Comparison of ENCODE assay signal across 23 cellular contexts in the genomic region with DNA sequence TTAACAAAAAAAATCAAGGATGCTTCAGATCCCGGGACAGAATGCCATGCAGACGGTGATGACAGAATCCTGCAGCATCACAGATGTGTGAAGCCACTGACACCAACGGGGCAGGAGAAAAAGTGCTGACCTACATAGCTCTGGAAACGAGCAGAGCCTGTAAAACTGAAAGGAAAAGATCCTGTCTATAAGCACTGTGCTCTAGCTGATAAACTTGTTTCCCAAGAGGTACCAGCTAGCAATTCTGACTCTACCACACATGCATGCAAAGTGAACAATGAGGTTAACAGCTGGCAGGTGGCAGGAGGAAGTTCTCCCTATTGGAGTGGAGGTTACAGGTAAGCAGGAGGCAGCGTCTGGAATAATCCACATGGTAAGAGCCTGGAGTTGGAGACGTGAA.
DNase-seq lines count a peak whose midpoint lies in the region; ATAC-seq and TF ChIP-seq lines count a peak whose summit lies in the region.
"Had no signal": no experiment of that assay in that cellular context is flagged by ENCODE, and none has a peak within 500 bp of the region (broad histone marks: within the 10 kb centered on the region; RNA-seq: fewer than 3 reads in every experiment).

No MANE protein-coding gene starts in this region.

- H3K9me3 ChIP-seq in right cardiac atrium (ENCODE audit: control insufficient read depth, low read length) (peaks cover 5% of the 10 kb centered on the region), HEK293 (ENCODE audit: control insufficient read depth, insufficient read depth, low read depth, low read length) (no peaks in the 10 kb centered on the region), spleen (peaks cover 0 to 30% (median 26%) of the 10 kb centered on the region in 8 donors)

- no peak for TF ChIP-seq POLR2A in spleen (IDR thresholded peaks at IDR 0.05)

- CTCF ChIA-PET in HEK293 (lab: Yijun Ruan, JAX), result no interaction called here

- ATAC-seq in Right ventricle myocardium inferior (no peak), right cardiac atrium (no peak)
- ATAC-seq: A549, GM12878 had no signal

- POLR2A ChIA-PET in HEK293 (lab: Yijun Ruan, JAX), result no interaction called here

- TF ChIP-seq CTCF in HEK293 (tag by site-specific recombination; IDR thresholded peaks at IDR 0.05) (no peak), spleen (IDR thresholded peaks at IDR 0.05 in 8 of 11, conservative IDR thresholded peaks at IDR 0.05 in 3 of 11) (no peak), CD14-positive monocyte (IDR thresholded peaks at IDR 0.05) (no peak)

- no peak overlapping the region for H3K27ac ChIP-seq in right cardiac atrium (ENCODE audit: low read length)
- no peak overlapping the region for H3K27ac ChIP-seq in HEK293 (ENCODE audit: extremely low read depth, low read depth, low read length)
- H3K27ac ChIP-seq in spleen, result no peak overlapping the region
- H3K27ac ChIP-seq: 22Rv1; A549; BLaER1 treated with 17β-estradiol and CSF1 and Interleukin-3, amounts not matched to agents 10 nM and 100 nM; C4-2B had no signal

- no peak overlapping the region for H3K4me3 Mint-ChIP-seq in CD14-positive monocyte
- H3K4me3 Mint-ChIP-seq: B cell; CD4-positive, alpha-beta memory T cell; CD8-positive, alpha-beta memory T cell had no signal

- no peak overlapping the region for H3K27ac Mint-ChIP-seq in CD14-positive monocyte
- H3K27ac Mint-ChIP-seq: B cell; CD4-positive, alpha-beta memory T cell; CD4-positive, CD25-positive, alpha-beta regulatory T cell; CD8-positive, alpha-beta memory T cell had no signal

- DNase-seq in Right ventricle myocardium inferior (ENCODE audit: missing footprints), result peak; percentile 5
- DNase-seq in right cardiac atrium, result no peak
- peak; percentile 2 for DNase-seq in spleen
- no peak for DNase-seq in CD14-positive monocyte (ENCODE audit: low spot score)
- DNase-seq: AML-193; CD4-positive, alpha-beta memory T cell; CD4-positive, CD25-positive, alpha-beta regulatory T cell; CD8-positive, alpha-beta memory T cell; COR-L47; DMS 273 treated with DMSO at 0.1 percent for 48 hours; DMS153; DMS53; DMS79; DND-41; EL; GDM1 had no signal

- H3K36me3 ChIP-seq in HEK293 (ENCODE audit: control insufficient read depth in 2 of 2, insufficient read depth in 1 of 2, low read length in 2 of 2) (no peaks in the 10 kb centered on the region), spleen (no peaks in the 10 kb centered on the region)

- peaks cover 4 to 6% (median 5%) of the 10 kb centered on the region in 3 donors for H3K27me3 Mint-ChIP-seq in CD14-positive monocyte (ENCODE audit: low read depth in 3 of 3)
- H3K27me3 Mint-ChIP-seq: B cell; CD4-positive, CD25-positive, alpha-beta regulatory T cell had no signal

- H3K4me3 ChIP-seq in right cardiac atrium (ENCODE audit: low read length) (no peak overlapping the region), HEK293 (ENCODE audit: low read depth, low read length) (no peak overlapping the region), spleen (no peak overlapping the region)
- H3K4me3 ChIP-seq: A549; BLaER1 treated with 17β-estradiol and CSF1 and Interleukin-3, amounts not matched to agents 10 nM and 100 nM; GM12878 had no signal

- peaks cover 4 to 16% (median 15%) of the 10 kb centered on the region in 7 donors for H3K9me3 Mint-ChIP-seq in CD14-positive monocyte

- WGBS in right cardiac atrium, result 75% methylated on average over 6 of the region's 6 CpGs
- WGBS in spleen, 5 donors, result 71 to 90% (median 82%) methylated on average over 6 of the region's 6 CpGs

- H3K4me1 Mint-ChIP-seq in CD14-positive monocyte, result peaks cover 7% of the 10 kb centered on the region
- H3K4me1 Mint-ChIP-seq: B cell; CD8-positive, alpha-beta memory T cell had no signal

- intact Hi-C loops in Right ventricle myocardium inferior (cut with DNase I) (no loop called here), right cardiac atrium (cut with DNase I) (no loop called here), spleen (cut with DNase I; ENCODE audit: low total_unique reads) (no loop called here), CD14-positive monocyte (cut with micrococcal nuclease) (no loop called here)

- H3K36me3 Mint-ChIP-seq in CD14-positive monocyte, result no peaks in the 10 kb centered on the region
- H3K36me3 Mint-ChIP-seq: CD4-positive, CD25-positive, alpha-beta regulatory T cell had no signal

- H3K4me1 ChIP-seq in right cardiac atrium (ENCODE audit: control insufficient read depth, insufficient read depth, low read length) (no peaks in the 10 kb centered on the region), HEK293 (ENCODE audit: control insufficient read depth, insufficient read depth, low read length) (no peaks in the 10 kb centered on the region), spleen (peaks cover 0 to 4% (median 0%) of the 10 kb centered on the region in 6 donors)

- H3K27me3 ChIP-seq in right cardiac atrium (ENCODE audit: control insufficient read depth, insufficient read depth) (no peaks in the 10 kb centered on the region), spleen (replicated peaks in 1 of 7) (peaks cover 0 to 15% (median 0%) of the 10 kb centered on the region in 7 donors)
- H3K27me3 ChIP-seq: BLaER1 treated with 17β-estradiol and CSF1 and Interleukin-3, amounts not matched to agents 10 nM and 100 nM had no signal

TF ChIP-seq in HEK293, 187 proteins besides CTCF, POLR2A, EP300 and RAD21:
- TF ChIP-seq TRIM28 (IDR thresholded peaks at IDR 0.05; ENCODE audit: borderline replicate concordance, low read length) (peak; percentile 94; the same call in 1 of the 2 replicates), SETDB1 (IDR thresholded peaks at IDR 0.05; ENCODE audit: insufficient read length, low read length) (peak; percentile 84), ZNF501 (tag by site-specific recombination; IDR thresholded peaks at IDR 0.05) (no peak)
- TF ChIP-seq, protein P1, sequence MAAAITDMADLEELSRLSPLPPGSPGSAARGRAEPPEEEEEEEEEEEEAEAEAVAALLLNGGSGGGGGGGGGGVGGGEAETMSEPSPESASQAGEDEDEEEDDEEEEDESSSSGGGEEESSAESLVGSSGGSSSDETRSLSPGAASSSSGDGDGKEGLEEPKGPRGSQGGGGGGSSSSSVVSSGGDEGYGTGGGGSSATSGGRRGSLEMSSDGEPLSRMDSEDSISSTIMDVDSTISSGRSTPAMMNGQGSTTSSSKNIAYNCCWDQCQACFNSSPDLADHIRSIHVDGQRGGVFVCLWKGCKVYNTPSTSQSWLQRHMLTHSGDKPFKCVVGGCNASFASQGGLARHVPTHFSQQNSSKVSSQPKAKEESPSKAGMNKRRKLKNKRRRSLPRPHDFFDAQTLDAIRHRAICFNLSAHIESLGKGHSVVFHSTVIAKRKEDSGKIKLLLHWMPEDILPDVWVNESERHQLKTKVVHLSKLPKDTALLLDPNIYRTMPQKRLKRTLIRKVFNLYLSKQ (tag by site-specific recombination; IDR thresholded peaks at IDR 0.05; ENCODE audit: borderline replicate concordance), result no peak

Comparison
In these comparisons a context has a peak if more than half of its experiments do, and no peak if none do; other contexts are left out.
1. DNase-seq: peak in Right ventricle myocardium inferior (single experiment) and spleen (single experiment); none in right cardiac atrium (0 of 3) and CD14-positive monocyte (single experiment).